ENCODE assay signal across 16 cellular contexts in genomic region chr9:3900673-3901318, GRCh38.
"Had no signal": no experiment of that assay in that cellular context is flagged by ENCODE, and none has a peak within 500 bp of the region (broad histone marks: within the 10 kb centered on the region; RNA-seq: fewer than 3 reads in every experiment).

No MANE protein-coding gene starts in this region.

- H3K4me3 ChIP-seq: ascending aorta, coronary artery, gastrocnemius medialis, heart right ventricle, left ventricle myocardium inferior, prostate gland, right atrium auricular region, skin epidermis, tibial nerve, vagina had no signal

- H3K27me3 ChIP-seq: ascending aorta, gastrocnemius medialis, heart right ventricle, right atrium auricular region, tibial nerve, vagina had no signal

- H3K9me3 ChIP-seq: ascending aorta, gastrocnemius medialis, heart right ventricle, left ventricle myocardium inferior, prostate gland, right atrium auricular region, tibial nerve, vagina had no signal

- H3K4me1 ChIP-seq: ascending aorta, gastrocnemius medialis, prostate gland, right atrium auricular region, tibial nerve, vagina had no signal

- H3K36me3 ChIP-seq: ascending aorta, heart right ventricle, left ventricle myocardium inferior, prostate gland, right atrium auricular region, vagina had no signal

- ATAC-seq: activated CD4-positive, CD25-positive, alpha-beta regulatory T cell treated with anti-CD3 and anti-CD28 coated beads, Interleukin-2, amount 50 U/mL, for 24 hours; activated T-cell treated with anti-CD3 and anti-CD28 coated beads, Interleukin-2, amount 50 U/mL, for 72 hours; gastrocnemius medialis; heart right ventricle had no signal

- DNase-seq: activated CD4-positive, alpha-beta T cell treated with anti-CD3 and anti-CD28 coated beads, Interleukin-2, amount 10 ng/mL, durations not matched to agents 7 days and 5 days; activated effector memory CD4-positive, alpha-beta T cell treated with anti-CD3 and anti-CD28 coated beads, Interleukin-2, amount 50 U/mL, for 16 hours; activated naive CD4-positive, alpha-beta T cell treated with anti-CD3 and anti-CD28 coated beads, Interleukin-2, amount 50 U/mL, for 16 hours; activated T-cell treated with anti-CD3 and anti-CD28 coated beads, Interleukin-2, amount 50 U/mL, for 72 hours; erythroblast; gastrocnemius medialis; heart right ventricle; left ventricle myocardium inferior had no signal

- H3K27ac ChIP-seq: ascending aorta, coronary artery, gastrocnemius medialis, heart right ventricle, left ventricle myocardium inferior, prostate gland, right atrium auricular region, skin epidermis, tibial nerve, vagina had no signal
